ENCODE assay signal across 1 cellular context in the genomic region with DNA sequence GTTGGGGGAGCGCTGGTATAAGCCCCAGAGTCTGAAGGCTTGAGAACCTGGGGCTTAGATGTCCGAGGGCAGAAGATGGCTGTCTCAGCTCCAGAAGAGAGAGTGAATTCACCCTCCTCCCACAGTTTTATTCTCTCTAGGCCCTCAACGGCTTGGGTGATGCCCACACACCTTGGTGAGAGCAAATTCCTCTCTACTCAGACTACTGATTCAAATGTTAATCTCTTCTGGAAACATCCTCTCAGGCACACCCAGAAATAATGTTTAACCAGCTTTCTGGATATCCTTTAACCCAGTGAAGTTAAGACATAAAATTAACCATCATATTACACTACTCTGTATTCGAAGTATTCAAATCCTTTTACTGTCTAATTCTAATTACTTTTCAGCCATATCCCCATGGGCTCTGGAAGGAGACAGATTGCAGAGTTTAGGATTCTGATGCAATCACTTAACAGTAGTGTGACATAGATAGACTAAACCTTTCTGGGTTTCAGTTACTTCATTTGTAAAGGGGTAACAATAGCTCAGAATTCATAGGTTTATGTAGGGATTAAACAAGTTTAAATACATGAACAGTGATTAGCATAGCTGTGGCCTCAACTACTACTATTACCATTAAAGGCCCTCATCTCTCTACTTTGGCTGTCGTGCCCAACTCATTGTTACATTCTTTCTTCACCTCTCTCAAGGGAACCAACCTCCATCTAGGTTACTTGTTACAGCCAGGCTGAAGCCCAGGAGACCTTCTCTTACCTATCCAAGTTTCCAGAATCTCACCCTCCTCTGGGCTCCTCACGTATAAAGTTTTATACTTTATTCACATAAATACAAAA.
TF ChIP-seq lines count a peak whose summit lies in the region.

No MANE protein-coding gene starts in this region.

TF ChIP-seq in IMR-90, 13 proteins besides CTCF, POLR2A, EP300 and RAD21:
- TF ChIP-seq, protein P1, sequence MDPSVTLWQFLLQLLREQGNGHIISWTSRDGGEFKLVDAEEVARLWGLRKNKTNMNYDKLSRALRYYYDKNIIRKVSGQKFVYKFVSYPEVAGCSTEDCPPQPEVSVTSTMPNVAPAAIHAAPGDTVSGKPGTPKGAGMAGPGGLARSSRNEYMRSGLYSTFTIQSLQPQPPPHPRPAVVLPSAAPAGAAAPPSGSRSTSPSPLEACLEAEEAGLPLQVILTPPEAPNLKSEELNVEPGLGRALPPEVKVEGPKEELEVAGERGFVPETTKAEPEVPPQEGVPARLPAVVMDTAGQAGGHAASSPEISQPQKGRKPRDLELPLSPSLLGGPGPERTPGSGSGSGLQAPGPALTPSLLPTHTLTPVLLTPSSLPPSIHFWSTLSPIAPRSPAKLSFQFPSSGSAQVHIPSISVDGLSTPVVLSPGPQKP (IDR thresholded peaks at IDR 0.05; ENCODE audit: borderline replicate concordance, low read depth, low read length) = no peak
- TF ChIP-seq USF2 (IDR thresholded peaks at IDR 0.05; ENCODE audit: low read depth, low read length) (no peak), MAFK (IDR thresholded peaks at IDR 0.05; ENCODE audit: low read depth, low read length) (no peak), CEBPB (IDR thresholded peaks at IDR 0.05; ENCODE audit: low read depth, low read length) (peak; percentile 42; the same call in 1 of the 2 replicates), RFX5 (IDR thresholded peaks at IDR 0.05; ENCODE audit: low read depth, low read length) (no peak), RCOR1 (IDR thresholded peaks at IDR 0.05; ENCODE audit: insufficient replicate concordance, low read length) (no peak)
